Comparison of ENCODE assay signal across 14 cellular contexts in the genomic region with DNA sequence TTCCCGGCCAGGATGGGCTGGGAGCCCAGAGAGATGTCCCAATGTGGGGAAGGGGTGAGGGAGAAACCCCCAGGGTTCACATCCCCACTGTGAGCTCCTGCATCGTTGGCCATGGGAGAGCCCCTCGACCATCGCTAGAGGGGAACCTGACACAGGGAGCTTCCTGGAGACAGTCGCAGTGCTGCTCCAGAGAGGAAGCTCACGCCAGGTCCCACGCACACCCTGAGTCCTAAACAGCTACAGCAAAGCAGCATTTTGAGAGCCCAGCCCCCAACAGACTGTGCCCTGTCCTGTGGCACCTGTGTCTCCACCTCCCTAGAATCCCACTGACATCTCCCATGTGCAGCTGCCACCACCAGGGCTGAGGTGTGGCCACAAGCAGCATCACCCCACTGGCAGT.
A peak's percentile ranks its signal among the peaks of the same experiment; 100 is the strongest.
DNase-seq lines count a peak whose midpoint lies in the region; ATAC-seq and TF ChIP-seq lines count a peak whose summit lies in the region.
"Had no signal": no experiment of that assay in that cellular context is flagged by ENCODE, and none has a peak within 500 bp of the region (broad histone marks: within the 10 kb centered on the region; RNA-seq: fewer than 3 reads in every experiment).

No MANE protein-coding gene starts in this region.

- H3K9me3 ChIP-seq in Panc1 (ENCODE audit: control insufficient read depth, insufficient read depth, low read depth, low read length), result no peaks in the 10 kb centered on the region
- H3K9me3 ChIP-seq in upper lobe of right lung, result no peaks in the 10 kb centered on the region
- H3K9me3 ChIP-seq: BLaER1, Caco-2, HAP-1 had no signal

- H3K36me3 ChIP-seq in Panc1 (ENCODE audit: control insufficient read depth, insufficient read depth, low read length), result no peaks in the 10 kb centered on the region
- no peaks in the 10 kb centered on the region for H3K36me3 ChIP-seq in upper lobe of right lung
- H3K36me3 ChIP-seq: BLaER1, HAP-1 had no signal

- intact Hi-C loops in Panc1 (cut with micrococcal nuclease; ENCODE audit: unreplicated experiment), result no loop called here
- intact Hi-C loops in sciatic nerve (cut with DNase I), result no loop called here
- intact Hi-C loops in upper lobe of right lung (cut with DNase I), result no loop called here

- BruUV-seq in Panc1 (replicated peaks; lab: Mats Ljungman, UMichigan), result no TSS peak

- in situ Hi-C loops in Panc1 (cut with HindIII; ENCODE audit: low pct_unique_long_range_greater_than_20kb, low sequenced_read_pairs), result no loop called here

- H3K4me3 ChIP-seq in Panc1 (ENCODE audit: low read depth in 2 of 2, low read length in 2 of 2) (no peak overlapping the region), coronary artery (no peak overlapping the region), upper lobe of right lung (no peak overlapping the region)
- H3K4me3 ChIP-seq: BLaER1, HAP-1 had no signal

- H3K4me1 ChIP-seq in Panc1 (ENCODE audit: control insufficient read depth, insufficient read depth, low read length), result no peaks in the 10 kb centered on the region
- H3K4me1 ChIP-seq in upper lobe of right lung, result no peaks in the 10 kb centered on the region
- H3K4me1 ChIP-seq: BLaER1, Caco-2, HAP-1 had no signal

- H3K27ac ChIP-seq in Panc1 (ENCODE audit: low read length) (no peak overlapping the region), coronary artery (no peak overlapping the region), upper lobe of right lung (no peak overlapping the region)
- H3K27ac ChIP-seq: BLaER1 had no signal

- DNase-seq in Panc1 (ENCODE audit: low read depth, low spot score) (no peak), coronary artery (ENCODE audit: low spot score) (peak; percentile 38), sciatic nerve (ENCODE audit: low spot score) (peak; percentile 47), upper lobe of right lung (no peak), NCI-H510A treated with DMSO at 0.1 percent for 48 hours (lab: John Stamatoyannopoulos, UW) (no peak), AG08396 (ENCODE audit: low spot score) (no peak), UCSD-AML1 (lab: John Stamatoyannopoulos, UW; ENCODE audit: unreplicated experiment) (no peak)
- DNase-seq: AML-193; Caco-2; CD8-positive, alpha-beta memory T cell; DMS53; GF-D8 had no signal

- CTCF ChIA-PET in Panc1 (lab: Charles Lee), result no interaction called here

- TF ChIP-seq CTCF in Panc1 (IDR thresholded peaks at IDR 0.05) (no peak), coronary artery (IDR thresholded peaks at IDR 0.05) (no peak), upper lobe of right lung (IDR thresholded peaks at IDR 0.05) (no peak)

- POLR2A ChIA-PET in Panc1 (lab: Charles Lee), result no interaction called here

- ATAC-seq in Panc1, result peak; percentile 52; the same call in 1 of the 2 replicates
- no peak for ATAC-seq in sciatic nerve
- ATAC-seq in upper lobe of right lung, result peak; percentile 35

- H3K27me3 ChIP-seq in Panc1 (ENCODE audit: control insufficient read depth, insufficient read depth, low read length) (no peaks in the 10 kb centered on the region), upper lobe of right lung (no peaks in the 10 kb centered on the region)
- H3K27me3 ChIP-seq: BLaER1 had no signal

Comparison
In these comparisons a context has a peak if more than half of its experiments do, and no peak if none do; other contexts are left out.
1. DNase-seq: peak in coronary artery (single experiment) and sciatic nerve (single experiment); none in Panc1 (single experiment), upper lobe of right lung (single experiment), NCI-H510A treated with DMSO at 0.1 percent for 48 hours (single experiment), AG08396 (single experiment) and UCSD-AML1 (single experiment).